In genomic region chr1:5110508-5110907, GRCh38 we compare ENCODE assay signal across 23 cellular contexts.
"Had no signal": no experiment of that assay in that cellular context is flagged by ENCODE, and none has a peak within 500 bp of the region (broad histone marks: within the 10 kb centered on the region; RNA-seq: fewer than 3 reads in every experiment).

No MANE protein-coding gene starts in this region.

- H3K36me3 ChIP-seq: breast epithelium, gastroesophageal sphincter, heart left ventricle, pancreas, right atrium auricular region, spleen, upper lobe of left lung, WERI-Rb-1 had no signal

- H3K27ac ChIP-seq: breast epithelium, epithelial cell of prostate, gastroesophageal sphincter, heart left ventricle, pancreas, psoas muscle, right atrium auricular region, SK-N-MC, spleen, upper lobe of left lung, WERI-Rb-1 had no signal

- H3K27me3 ChIP-seq: breast epithelium, pancreas, right atrium auricular region, upper lobe of left lung had no signal

- H3K9me3 ChIP-seq: breast epithelium, gastroesophageal sphincter, heart left ventricle, pancreas, psoas muscle, right atrium auricular region, spleen, upper lobe of left lung had no signal

- H3K4me3 ChIP-seq: breast epithelium, gastroesophageal sphincter, heart left ventricle, pancreas, psoas muscle, right atrium auricular region, SK-N-MC, spleen, upper lobe of left lung had no signal

- DNase-seq: activated CD4-positive, CD25-positive, alpha-beta regulatory T cell treated with anti-CD3 and anti-CD28 coated beads, Interleukin-2, amount 50 U/mL, for 72 hours; activated naive CD4-positive, alpha-beta T cell treated with anti-CD3 and anti-CD28 coated beads for 36 hours; amniotic stem cell; cortex of kidney; heart left ventricle; islet precursor cell; left cardiac atrium; midbrain; pancreas; psoas muscle; spleen; stimulated activated CD4-positive, alpha-beta T cell treated with anti-CD3 and anti-CD28 coated beads, Interleukin-4, amount 100 ng/mL, for 24 hours; stimulated activated naive CD4-positive, alpha-beta T cell treated with Interleukin-2 at 50 U/mL for 16 hours; SW 1271; upper lobe of left lung; WERI-Rb-1 had no signal

- H3K27ac Mint-ChIP-seq: activated naive CD4-positive, alpha-beta T cell treated with anti-CD3 and anti-CD28 coated beads for 36 hours; activated T-helper 2 cell treated with anti-CD3 and anti-CD28 coated beads, Interferon-gamma antibody, Interleukin-2, Interleukin-4, amounts not matched to agents 10 μg/mL and 5 μg/mL and 100 μg/mL, durations not matched to agents 14 hours and 24 hours and 36 hours; nephron had no signal

- H3K4me3 Mint-ChIP-seq: activated naive CD4-positive, alpha-beta T cell treated with anti-CD3 and anti-CD28 coated beads for 36 hours; nephron had no signal

- H3K4me1 Mint-ChIP-seq: nephron had no signal

- ATAC-seq: gastroesophageal sphincter, heart left ventricle, left cardiac atrium, pancreas, psoas muscle had no signal

- H3K4me1 ChIP-seq: breast epithelium, gastroesophageal sphincter, heart left ventricle, pancreas, psoas muscle, right atrium auricular region, spleen, upper lobe of left lung had no signal

- H3K9me3 Mint-ChIP-seq: activated naive CD4-positive, alpha-beta T cell treated with anti-CD3 and anti-CD28 coated beads for 36 hours; activated T-helper 2 cell treated with anti-CD3 and anti-CD28 coated beads, Interferon-gamma antibody, Interleukin-2, Interleukin-4, amounts not matched to agents 10 μg/mL and 5 μg/mL and 100 μg/mL, durations not matched to agents 14 hours and 24 hours and 36 hours; nephron had no signal

- FAIRE-seq: pancreas had no signal
